In the genomic region with DNA sequence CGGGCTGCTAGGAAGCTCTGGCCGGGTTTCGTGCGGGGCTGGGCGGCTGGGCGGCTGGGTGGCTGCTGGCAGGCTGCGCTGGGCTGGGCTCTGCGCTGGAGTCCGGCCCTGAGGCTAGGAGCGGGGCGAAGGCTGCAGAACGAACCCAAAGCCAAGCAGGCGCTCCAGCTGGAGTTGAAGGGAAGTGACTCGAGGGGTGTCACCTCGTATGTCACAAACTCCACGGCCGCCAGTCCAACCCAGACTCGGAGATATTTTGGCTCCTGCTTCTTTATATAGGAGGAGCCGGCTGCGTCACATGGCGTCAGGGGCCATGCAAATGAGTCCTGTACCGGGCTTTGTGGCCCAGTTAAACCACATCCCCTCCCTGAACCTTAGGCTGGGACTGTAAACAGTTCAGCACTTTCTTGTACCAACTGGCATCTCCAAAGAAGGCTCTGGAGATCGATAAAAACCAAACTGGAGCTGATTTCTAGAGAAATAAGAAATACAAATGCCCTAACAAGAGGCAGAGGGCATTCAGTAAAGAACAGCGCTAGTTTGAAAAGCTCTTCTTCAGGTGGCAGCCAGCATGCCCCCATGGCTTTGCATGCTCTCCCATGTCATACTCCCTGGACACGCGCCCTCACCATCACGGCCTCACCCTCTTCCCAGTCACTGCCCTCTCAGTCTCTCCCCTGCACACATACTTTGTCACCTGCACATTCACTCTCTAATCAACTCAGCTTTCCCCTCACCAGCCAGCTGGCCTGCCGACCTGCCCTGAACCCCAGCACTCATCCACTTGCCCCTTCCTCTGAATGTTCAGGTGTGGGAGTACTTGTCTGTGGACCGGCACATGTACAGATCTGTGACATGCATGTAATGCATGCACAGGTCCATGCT, we compare ENCODE assay signal across 7 cellular contexts. TPM values are rescaled to one million over a fixed set of nuclear protein-coding genes. Genes with fewer than 3 reads are reported as not detected.
DNase-seq lines count a peak whose midpoint lies in the region; ATAC-seq, FAIRE-seq and TF ChIP-seq lines count a peak whose summit lies in the region.

No MANE protein-coding gene starts in this region.

- H3K4me3 Mint-ChIP-seq in HFFc6, result peak overlapping the region; percentile 98

- ATAC-seq in GM18499 (IDR thresholded peaks at IDR 0.05; ENCODE audit: insufficient read depth, unreplicated experiment) (peak; percentile 51), left lobe of liver (peak; percentile 58)

- DNase-seq in HFFc6, result peak; percentile 84
- DNase-seq in NCI-H1436 (lab: John Stamatoyannopoulos, UW), result peak; percentile 68
- DNase-seq in activated CD4-positive, alpha-beta T cell treated with anti-CD3 and anti-CD28 coated beads for 48 hours, result peak; percentile 83
- DNase-seq in left lobe of liver (ENCODE audit: low spot score), result peak; percentile 90
- DNase-seq in stimulated activated CD4-positive, alpha-beta T cell treated with anti-CD3 and anti-CD28 coated beads, Interleukin-2, amount 100 ng/mL, for 4 hours (ENCODE audit: low read depth), result peak; percentile 73

- H3K4me1 Mint-ChIP-seq in HFFc6 (ENCODE audit: low read depth), result peaks cover 30% of the 10 kb centered on the region

- FAIRE-seq in colon (lab: Jason Lieb, UNC), result peak; percentile 80

- no peaks in the 10 kb centered on the region for H3K36me3 Mint-ChIP-seq in HFFc6 (ENCODE audit: low read depth)

- no peaks in the 10 kb centered on the region; the same call in 1 of the 2 replicates for H3K27me3 Mint-ChIP-seq in HFFc6 (ENCODE audit: insufficient read depth)

- no peak for TF ChIP-seq CTCF in HFFc6 (IDR thresholded peaks at IDR 0.05)

- no peaks in the 10 kb centered on the region for H3K9me3 Mint-ChIP-seq in HFFc6

- H3K27ac Mint-ChIP-seq in HFFc6, result peak overlapping the region; percentile 98

RNA-seq across cellular contexts. Expression of gene TSC22D3, which starts 58.5 kb away (rescaled TPM):
- total RNA-seq in HFFc6 (2021; fragmentation: NEBNext Ultra II Directional; extraction: Animal tissue kit (Norgen Biotek cat#: 25700)), result 10 to 100 TPM; 11.0 to 17.8 (median 12.2) TPM
- 139 TPM for total RNA-seq in left lobe of liver

Comparison
In these comparisons a context has a peak if more than half of its experiments do, and no peak if none do; other contexts are left out.
1. Peak in every context shown above with its lines: DNase-seq and ATAC-seq.